In genomic region chr4:41661447-41662076, GRCh38 we compare ENCODE assay signal across 1 cellular context.
TF ChIP-seq lines count a peak whose summit lies in the region.

No MANE protein-coding gene starts in this region.

TF ChIP-seq in WTC11, 78 proteins besides CTCF, POLR2A, EP300 and RAD21 (continued from another document):
- no peak for TF ChIP-seq PRDM15 (CRISPR knock-in tag; IDR thresholded peaks at IDR 0.05)
